ENCODE assay signal across 1 cellular context in genomic region chr2:3659447-3660432, GRCh38.
TF ChIP-seq lines count a peak whose summit lies in the region.

No MANE protein-coding gene starts in this region.

TF ChIP-seq in K562, 482 proteins besides CTCF, POLR2A, EP300 and RAD21:
- TF ChIP-seq SPI1 (IDR thresholded peaks at IDR 0.05; ENCODE audit: borderline replicate concordance, low read depth, low read length) (0 out of 2 replicates have a peak, but pooled peaks have one; percentile 30), CEBPB (tag; IDR thresholded peaks at IDR 0.05) (0 out of 2 replicates have a peak, but pooled peaks have one; percentile 25), EGR1 (conservative IDR thresholded peaks at IDR 0.05) (peak; percentile 65), POLR2H (tag; IDR thresholded peaks at IDR 0.05; ENCODE audit: low read depth) (no peak), CREBBP (IDR thresholded peaks at IDR 0.05; ENCODE audit: low read depth, low read length) (no peak), ZNF316 (IDR thresholded peaks at IDR 0.05) (peak; percentile 52; the same call in 1 of the 2 replicates), CHD2 (IDR thresholded peaks at IDR 0.05; ENCODE audit: low read depth, low read length) (no peak), ZBTB33 (CRISPR knock-in tag; IDR thresholded peaks at IDR 0.05) (peak; percentile 33; the same call in 1 of the 2 replicates)
TF ChIP-seq in K562: peak in this region for 5.
